10 cellular contexts compared by ENCODE assay signal in the genomic region with DNA sequence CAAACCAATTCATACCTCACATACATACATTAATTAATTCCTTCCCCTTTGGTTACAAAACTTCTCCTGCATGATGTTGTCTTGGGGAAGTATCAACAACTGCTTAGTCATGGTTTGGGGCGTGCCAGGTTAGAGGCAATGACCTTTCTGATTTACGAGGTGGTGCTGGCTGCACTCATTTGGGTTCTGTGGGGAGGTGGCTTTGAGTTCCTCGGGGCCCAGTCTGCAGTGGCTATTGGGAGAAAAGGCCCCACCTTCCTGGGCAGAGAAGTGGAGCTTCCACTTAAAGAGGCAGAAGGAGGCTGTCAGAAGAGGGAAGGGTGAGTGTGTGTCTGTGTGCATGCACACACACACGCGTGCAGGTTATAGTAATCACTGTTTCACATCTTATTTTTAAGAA. TPM values are rescaled to one million over a fixed set of nuclear protein-coding genes. Genes with fewer than 3 reads are reported as not detected.
DNase-seq lines count a peak whose midpoint lies in the region; ATAC-seq and TF ChIP-seq lines count a peak whose summit lies in the region.
"Had no signal": no experiment of that assay in that cellular context is flagged by ENCODE, and none has a peak within 500 bp of the region (broad histone marks: within the 10 kb centered on the region; RNA-seq: fewer than 3 reads in every experiment).

No MANE protein-coding gene starts in this region.

- H3K9me3 Mint-ChIP-seq in activated CD4-positive, alpha-beta memory T cell treated with anti-CD3 and anti-CD28 coated beads for 36 hours: no peaks in the 10 kb centered on the region
- H3K9me3 Mint-ChIP-seq: activated naive CD4-positive, alpha-beta T cell treated with anti-CD3 and anti-CD28 coated beads, Interleukin-2, amount 50 U/mL, for 72 hours had no signal

- ATAC-seq in gastrocnemius medialis: peak; percentile 34 to 68

- no peaks in the 10 kb centered on the region for H3K36me3 Mint-ChIP-seq in activated CD4-positive, alpha-beta memory T cell treated with anti-CD3 and anti-CD28 coated beads for 36 hours
- H3K36me3 Mint-ChIP-seq: activated naive CD4-positive, alpha-beta T cell treated with anti-CD3 and anti-CD28 coated beads, Interleukin-2, amount 50 U/mL, for 72 hours had no signal

- H3K27ac ChIP-seq in gastrocnemius medialis (no peak overlapping the region), brain microvascular endothelial cell (no peak overlapping the region)

- peaks cover 15% of the 10 kb centered on the region for H3K27me3 Mint-ChIP-seq in activated CD4-positive, alpha-beta memory T cell treated with anti-CD3 and anti-CD28 coated beads for 36 hours

- H3K4me3 Mint-ChIP-seq in activated CD4-positive, alpha-beta memory T cell treated with anti-CD3 and anti-CD28 coated beads for 36 hours: no peak overlapping the region

- TF ChIP-seq CTCF in NB4 (IDR thresholded peaks at IDR 0.05; ENCODE audit: low read depth, low read length): no peak
- TF ChIP-seq CTCF in gastrocnemius medialis (IDR thresholded peaks at IDR 0.05 in 4 of 5, conservative IDR thresholded peaks at IDR 0.05 in 1 of 5): no peak
- no peak for TF ChIP-seq CTCF in brain microvascular endothelial cell (IDR thresholded peaks at IDR 0.05; ENCODE audit: low read depth, low read length, missing control alignments)

- peaks cover 11 to 15% of the 10 kb centered on the region in 2 donors for H3K4me1 ChIP-seq in gastrocnemius medialis

- no peak overlapping the region for H3K27ac Mint-ChIP-seq in activated CD4-positive, alpha-beta memory T cell treated with anti-CD3 and anti-CD28 coated beads for 36 hours
- H3K27ac Mint-ChIP-seq: activated naive CD4-positive, alpha-beta T cell treated with anti-CD3 and anti-CD28 coated beads, Interleukin-2, amount 50 U/mL, for 72 hours had no signal

- H3K4me3 ChIP-seq in NB4 (ENCODE audit: low read depth, low read length) (no peak overlapping the region), gastrocnemius medialis (no peak overlapping the region), brain microvascular endothelial cell (ENCODE audit: low read depth, low read length) (no peak overlapping the region)

- POLR2A ChIA-PET in activated CD4-positive, alpha-beta memory T cell treated with anti-CD3 and anti-CD28 coated beads for 36 hours (lab: Charles Lee): no interaction called here

- no peaks in the 10 kb centered on the region for H3K9me3 ChIP-seq in gastrocnemius medialis

- intact Hi-C loops in gastrocnemius medialis (cut with DNase I; ENCODE audit: low total_unique reads): no loop called here
- intact Hi-C loops in activated CD4-positive, alpha-beta memory T cell treated with anti-CD3 and anti-CD28 coated beads for 36 hours (cut with micrococcal nuclease): no loop called here

- H3K27me3 ChIP-seq in gastrocnemius medialis (no peaks in the 10 kb centered on the region), brain microvascular endothelial cell (replicated peaks) (no peaks in the 10 kb centered on the region)

- TF ChIP-seq POLR2A in NB4 (IDR thresholded peaks at IDR 0.05; ENCODE audit: extremely low read depth, insufficient read length) (no peak), gastrocnemius medialis (IDR thresholded peaks at IDR 0.05) (no peak)

- in situ Hi-C loops in gastrocnemius medialis (cut with MboI; ENCODE audit: low sequenced_read_pairs in 4 of 4): no loop called here
- in situ Hi-C loops in brain microvascular endothelial cell (cut with HindIII; ENCODE audit: low pct_ligation_motif_present, low sequenced_read_pairs): no loop called here

- H3K36me3 ChIP-seq in gastrocnemius medialis: no peaks in the 10 kb centered on the region
- H3K36me3 ChIP-seq in brain microvascular endothelial cell (replicated peaks): no peaks in the 10 kb centered on the region

- no peaks in the 10 kb centered on the region for H3K4me1 Mint-ChIP-seq in activated CD4-positive, alpha-beta memory T cell treated with anti-CD3 and anti-CD28 coated beads for 36 hours (ENCODE audit: low read depth)

- CTCF ChIA-PET in activated CD4-positive, alpha-beta memory T cell treated with anti-CD3 and anti-CD28 coated beads for 36 hours (lab: Charles Lee): interaction anchor here (1.8 kb wide), 1 partner anchor 117 kb away, joined by 5 read pairs; no protein-coding TSS in a partner anchor

- DNase-seq in GM04504 (ENCODE audit: low read depth) (peak; percentile 89), NB4 (ENCODE audit: low read depth) (peak; percentile 92), epidermal melanocyte (ENCODE audit: insufficient read length, low spot score) (peak; percentile 68), gastrocnemius medialis (peak in 1 of 2 donors; percentile 56), NCI-H2107 (lab: John Stamatoyannopoulos, UW) (no peak), NCI-H1105 (lab: John Stamatoyannopoulos, UW) (no peak), brain microvascular endothelial cell (no peak)
- DNase-seq in activated CD4-positive, alpha-beta memory T cell treated with anti-CD3 and anti-CD28 coated beads for 36 hours: no peak
- DNase-seq: SHP77 had no signal

RNA-seq across cellular contexts. Expression of a gene that starts 10.2 kb away (rescaled TPM):
- under 1 TPM in 3 of 4 donors, not detected in 1; 0.29 to 0.67 (median 0.42) TPM for total RNA-seq in gastrocnemius medialis
- 1 to 10 TPM; 2.7 to 4.2 TPM for total RNA-seq in activated CD4-positive, alpha-beta memory T cell treated with anti-CD3 and anti-CD28 coated beads for 36 hours

Comparison
In these comparisons a context has a peak if more than half of its experiments do, and no peak if none do; other contexts are left out.
1. DNase-seq: peak in GM04504 (single experiment), NB4 (single experiment) and epidermal melanocyte (single experiment); none in NCI-H2107 (single experiment), activated CD4-positive, alpha-beta memory T cell treated with anti-CD3 and anti-CD28 coated beads for 36 hours (single experiment), NCI-H1105 (single experiment) and brain microvascular endothelial cell (single experiment).